In the genomic region with DNA sequence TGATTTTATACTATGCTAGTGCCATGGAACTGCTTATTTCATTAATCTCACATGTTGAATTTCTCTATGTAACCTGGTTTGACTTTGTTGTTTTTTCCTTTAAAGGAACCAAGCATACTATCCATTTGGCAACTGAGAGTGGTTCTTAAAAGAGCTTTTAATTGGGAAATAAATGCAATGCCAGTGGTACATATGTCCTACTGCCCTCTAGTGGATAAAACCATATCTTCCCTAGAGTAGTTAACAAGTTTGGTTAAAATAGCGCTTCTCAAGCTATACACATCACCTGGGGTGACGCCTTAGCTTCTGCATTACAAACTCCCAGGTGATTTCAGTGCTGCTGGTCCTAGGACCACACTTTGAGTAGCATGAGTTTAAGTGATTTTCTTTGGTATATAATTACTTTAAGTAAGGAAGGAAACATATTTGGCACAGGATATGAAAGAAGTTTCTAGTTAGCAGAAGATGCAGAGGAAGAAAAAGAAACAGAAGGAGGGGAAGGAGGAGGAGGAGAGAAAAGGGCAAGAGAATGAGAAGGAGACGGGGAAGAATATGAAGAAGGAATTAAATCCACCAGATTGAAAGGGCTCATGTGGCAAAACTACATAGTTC, we compare ENCODE assay signal across 9 cellular contexts. TPM values are rescaled to one million over a fixed set of nuclear protein-coding genes. Genes with fewer than 3 reads are reported as not detected.
DNase-seq lines count a peak whose midpoint lies in the region; ATAC-seq and TF ChIP-seq lines count a peak whose summit lies in the region.
"Had no signal": no experiment of that assay in that cellular context is flagged by ENCODE, and none has a peak within 500 bp of the region (broad histone marks: within the 10 kb centered on the region; RNA-seq: fewer than 3 reads in every experiment).

No MANE protein-coding gene starts in this region.

- ATAC-seq in left ventricle myocardium superior = peak; percentile 51

- no peak overlapping the region for H3K4me3 ChIP-seq in GM23248
- H3K4me3 ChIP-seq in SU-DHL-6 (ENCODE audit: insufficient read depth, low read length, poor library complexity, severe bottlenecking) = no peak overlapping the region
- H3K4me3 ChIP-seq in tibial nerve = no peak overlapping the region
- H3K4me3 ChIP-seq: SJCRH30 had no signal

- no peaks in the 10 kb centered on the region for H3K9me3 ChIP-seq in GM23248 (ENCODE audit: low read depth)
- no peaks in the 10 kb centered on the region for H3K9me3 ChIP-seq in SU-DHL-6 (ENCODE audit: insufficient read depth, low read length)
- H3K9me3 ChIP-seq in tibial nerve = no peaks in the 10 kb centered on the region
- H3K9me3 ChIP-seq: SJCRH30 had no signal

- H3K27me3 ChIP-seq in GM23248 (replicated peaks; ENCODE audit: insufficient read depth) (no peaks in the 10 kb centered on the region; the same call in 1 of the 2 replicates), SU-DHL-6 (ENCODE audit: low read length) (no peaks in the 10 kb centered on the region), tibial nerve (no peaks in the 10 kb centered on the region)
- H3K27me3 ChIP-seq: SJCRH30 had no signal

- TF ChIP-seq EP300 in tibial nerve (IDR thresholded peaks at IDR 0.05) = no peak

- H4K20me1 ChIP-seq in GM23248 (ENCODE audit: insufficient read depth) = no peaks in the 10 kb centered on the region
- no peaks in the 10 kb centered on the region for H4K20me1 ChIP-seq in SU-DHL-6 (ENCODE audit: low read depth, low read length)

- 35% methylated on average over 3 of the region's 3 CpGs for WGBS in GM23248 (ENCODE audit: low coverage in 1 of 2, low lambda C conversion rate in 2 of 2, missing lambda C conversion rate in 2 of 2), 2 experiments
- 32 to 38% methylated on average over 3 of the region's 3 CpGs for WGBS in tibial nerve, 2 donors

- TF ChIP-seq CTCF in SU-DHL-6 (IDR thresholded peaks at IDR 0.05; ENCODE audit: insufficient read depth, low read length, poor library complexity, severe bottlenecking) = peak; percentile 51
- peak; percentile 31 to 44 (median 38) for TF ChIP-seq CTCF in tibial nerve (IDR thresholded peaks at IDR 0.05)

- no peaks in the 10 kb centered on the region for H3K36me3 ChIP-seq in GM23248 (ENCODE audit: low read depth)
- no peaks in the 10 kb centered on the region for H3K36me3 ChIP-seq in SU-DHL-6 (ENCODE audit: low read length)
- H3K36me3 ChIP-seq in tibial nerve = no peaks in the 10 kb centered on the region
- H3K36me3 ChIP-seq: SJCRH30 had no signal

- H2AFZ ChIP-seq in GM23248 (no peak overlapping the region), SU-DHL-6 (ENCODE audit: low read depth, low read length, severe bottlenecking) (no peak overlapping the region)

- intact Hi-C loops in left ventricle myocardium superior (cut with micrococcal nuclease) = loop anchor here (5.0 kb wide), 1 partner anchor 600 kb away; no protein-coding TSS in a partner anchor

- in situ Hi-C loops in GM23248 (cut with MboI) = loop anchor here (10.0 kb wide), 1 partner anchor 598 kb away; no protein-coding TSS in a partner anchor

- TF ChIP-seq POLR2A in tibial nerve (IDR thresholded peaks at IDR 0.05) = no peak

- no peaks in the 10 kb centered on the region for H3K79me2 ChIP-seq in GM23248 (ENCODE audit: insufficient read depth)
- no peaks in the 10 kb centered on the region for H3K79me2 ChIP-seq in SU-DHL-6 (ENCODE audit: insufficient read depth, low read length)

- H3F3A ChIP-seq in GM23248 (ENCODE audit: insufficient read depth) (no peaks in the 10 kb centered on the region), SU-DHL-6 (ENCODE audit: insufficient read depth) (no peaks in the 10 kb centered on the region)

- peak; percentile 27 for DNase-seq in DMS153 (lab: John Stamatoyannopoulos, UW)
- DNase-seq in GM23248 = peak; percentile 69
- peak; percentile 14 for DNase-seq in M059J (ENCODE audit: low read depth)
- DNase-seq in left ventricle myocardium superior = no peak
- no peak for DNase-seq in tibial nerve (ENCODE audit: low spot score in 2 of 2)
- no peak for DNase-seq in activated gamma-delta T cell treated with Interleukin-2 at 50 U/mL for 16 hours
- DNase-seq in NCI-H187 (lab: John Stamatoyannopoulos, UW) = no peak

- H3K4me2 ChIP-seq in GM23248 (ENCODE audit: unreplicated experiment) (no peak overlapping the region), SU-DHL-6 (ENCODE audit: low read depth, low read length, poor library complexity, severe bottlenecking) (no peak overlapping the region)

- no peak overlapping the region for H3K9ac ChIP-seq in GM23248
- H3K9ac ChIP-seq in SU-DHL-6 (ENCODE audit: low read length) = no peak overlapping the region

- H3K9me2 ChIP-seq in GM23248 (ENCODE audit: insufficient read depth) = no peaks in the 10 kb centered on the region
- no peaks in the 10 kb centered on the region for H3K9me2 ChIP-seq in SU-DHL-6 (replicated peaks; ENCODE audit: insufficient read depth, low read length)

- H3K27ac ChIP-seq in GM23248 (no peak overlapping the region), SU-DHL-6 (ENCODE audit: low read depth, low read length) (no peak overlapping the region), tibial nerve (no peak overlapping the region)
- H3K27ac ChIP-seq: SJCRH30 had no signal

- H3K4me1 ChIP-seq in GM23248 (ENCODE audit: insufficient read depth) (no peaks in the 10 kb centered on the region), tibial nerve (peaks cover 0 to 20% (median 2%) of the 10 kb centered on the region in 4 donors)
- H3K4me1 ChIP-seq: SJCRH30 had no signal

RNA-seq across cellular contexts. Expression of gene FGF10, which starts 56.8 kb away (rescaled TPM):
- total RNA-seq in GM23248 (2014; rRNA removed; shearing (Covaris generic)) = not detected in 2 replicates
- polyA plus RNA-seq in GM23248 (2016; fragmentation: Nextera tagmentation; extraction: Ambion mirVana) = not detected in 2 replicates
- total RNA-seq in M059J (2014; rRNA removed; shearing (Covaris generic)) = not detected in 2 replicates
- total RNA-seq in left ventricle myocardium superior (0.59 TPM), tibial nerve (10 to 100 TPM in 3 of 4 donors, 1 to 10 TPM in 1; 9.2 to 16.0 (median 12.9) TPM)

Comparison
In these comparisons a context has a peak if more than half of its experiments do, and no peak if none do; other contexts are left out.
1. DNase-seq: peak in DMS153 (single experiment), GM23248 (single experiment) and M059J (single experiment); none in left ventricle myocardium superior (single experiment), tibial nerve (0 of 2), activated gamma-delta T cell treated with Interleukin-2 at 50 U/mL for 16 hours (single experiment) and NCI-H187 (0 of 2).